8 cellular contexts compared by ENCODE assay signal in genomic region chr6:42166444-42167141, GRCh38. TPM values are rescaled to one million over a fixed set of nuclear protein-coding genes. Genes with fewer than 3 reads are reported as not detected.
DNase-seq lines count a peak whose midpoint lies in the region; ATAC-seq and TF ChIP-seq lines count a peak whose summit lies in the region.

No MANE protein-coding gene starts in this region.

- peaks cover 9% of the 10 kb centered on the region; the same call in 1 of the 2 replicates for H3K4me1 Mint-ChIP-seq in HFFc6 (ENCODE audit: low read depth)

- peak overlapping the region; percentile 31 for H3K27ac ChIP-seq in C4-2B

- H3K36me3 Mint-ChIP-seq in HFFc6 (ENCODE audit: low read depth) = no peaks in the 10 kb centered on the region

- ATAC-seq in GM21381 (IDR thresholded peaks at IDR 0.05; ENCODE audit: unreplicated experiment) = no peak

- DNase-seq in HFFc6 = peak; percentile 24
- DNase-seq in NCI-H748 (lab: John Stamatoyannopoulos, UW; ENCODE audit: unreplicated experiment) = peak; percentile 83
- DNase-seq in activated CD4-positive, alpha-beta T cell treated with anti-CD3 and anti-CD28 coated beads, Interleukin-2, amount 50 U/mL, for 48 hours = peak; percentile 85 to 87
- DNase-seq in effector CD8-positive, alpha-beta T cell (lab: John Stamatoyannopoulos, UW) = peak; percentile 74
- DNase-seq in medulla oblongata (ENCODE audit: extremely low spot score) = peak; percentile 80
- DNase-seq in stimulated activated CD8-positive, alpha-beta memory T cell treated with anti-CD3 and anti-CD28 coated beads, Interleukin-15, amount 100 ng/mL, for 4 hours (ENCODE audit: low read depth in 2 of 2) = peak; percentile 24 to 50

- no peaks in the 10 kb centered on the region for H3K9me3 Mint-ChIP-seq in HFFc6

- peaks cover 3% of the 10 kb centered on the region for H3K27me3 Mint-ChIP-seq in HFFc6 (ENCODE audit: insufficient read depth)

- peak; percentile 97 for TF ChIP-seq CTCF in C4-2B (conservative IDR thresholded peaks at IDR 0.05)
- TF ChIP-seq CTCF in HFFc6 (IDR thresholded peaks at IDR 0.05) = peak; percentile 98

- H3K4me3 Mint-ChIP-seq in HFFc6 = no peak overlapping the region

- H3K27ac Mint-ChIP-seq in HFFc6 = no peak overlapping the region

RNA-seq across cellular contexts. Expression of gene GUCA1A, which starts 6.6 kb away (rescaled TPM):
- not detected for total RNA-seq in HFFc6 (2021; fragmentation: NEBNext Ultra II Directional; extraction: Animal tissue kit (Norgen Biotek cat#: 25700))

RNA-seq across cellular contexts. Expression of gene C6orf132, which starts 24.2 kb away (rescaled TPM):
- total RNA-seq in HFFc6 (2021; fragmentation: NEBNext Ultra II Directional; extraction: Animal tissue kit (Norgen Biotek cat#: 25700)) = 1 to 10 TPM; 4.7 to 6.6 (median 5.1) TPM

RNA-seq across cellular contexts. Expression of gene GUCA1B, which starts 28.2 kb away (rescaled TPM):
- total RNA-seq in HFFc6 (2021; fragmentation: NEBNext Ultra II Directional; extraction: Animal tissue kit (Norgen Biotek cat#: 25700)) = under 1 TPM in 4 of 6 experiments, not detected in 2; 0.17 to 0.31 (median 0.24) TPM

RNA-seq across cellular contexts. Expression of gene MRPS10, which starts 51.1 kb away (rescaled TPM):
- total RNA-seq in HFFc6 (2021; fragmentation: NEBNext Ultra II Directional; extraction: Animal tissue kit (Norgen Biotek cat#: 25700)) = 10 to 100 TPM; 40.9 to 49.3 (median 43.8) TPM

Comparison
In these comparisons a context has a peak if more than half of its experiments do, and no peak if none do; other contexts are left out.
1. DNase-seq: peak in every context shown above with its lines; median percentile 86 in activated CD4-positive, alpha-beta T cell treated with anti-CD3 and anti-CD28 coated beads, Interleukin-2, amount 50 U/mL, for 48 hours; 83 in NCI-H748; 80 in medulla oblongata; 74 in effector CD8-positive, alpha-beta T cell; 37 in stimulated activated CD8-positive, alpha-beta memory T cell treated with anti-CD3 and anti-CD28 coated beads, Interleukin-15, amount 100 ng/mL, for 4 hours; 24 in HFFc6.